9 cellular contexts compared by ENCODE assay signal in the genomic region with DNA sequence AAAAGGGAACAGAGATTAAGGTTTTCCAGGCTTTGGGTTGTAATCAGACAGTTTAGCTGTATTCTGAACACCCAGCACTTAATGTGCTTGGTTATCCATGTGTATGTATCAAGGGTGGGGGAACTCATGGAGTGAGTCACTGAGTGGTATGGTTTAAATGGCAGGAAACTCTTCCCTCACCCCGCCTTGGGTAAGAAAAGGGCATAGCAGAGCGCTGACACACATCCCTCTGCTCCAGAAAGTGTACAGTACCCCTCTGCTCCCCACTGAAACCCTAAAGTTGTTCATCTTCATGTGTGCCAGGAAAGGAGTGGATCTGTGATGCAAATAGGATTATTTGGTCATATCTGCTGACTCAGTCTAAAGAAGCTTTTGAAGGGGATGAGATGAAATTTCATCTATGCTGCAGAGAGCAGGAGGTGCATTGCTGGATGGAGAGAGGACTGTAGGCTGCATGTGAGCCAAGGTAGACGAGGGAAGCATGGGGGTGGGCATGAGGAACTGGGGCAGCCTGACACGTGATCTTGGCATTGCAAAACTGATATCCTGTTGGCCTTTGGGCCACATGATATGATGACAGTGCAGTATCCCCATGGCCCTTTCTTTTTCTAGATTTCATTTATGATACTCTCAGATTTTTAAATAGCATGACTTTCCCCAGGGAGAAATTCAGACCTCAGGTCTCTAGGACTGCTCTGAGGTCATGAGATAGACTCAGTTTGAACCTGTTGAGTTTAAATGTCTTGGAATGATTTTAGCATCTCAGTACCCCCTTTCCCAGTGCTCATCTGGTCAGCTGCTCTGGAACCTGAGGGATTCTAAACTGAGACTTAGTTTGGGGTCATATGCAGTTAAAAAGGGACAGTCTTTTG.
DNase-seq lines count a peak whose midpoint lies in the region; TF ChIP-seq lines count a peak whose summit lies in the region.
"Had no signal": no experiment of that assay in that cellular context is flagged by ENCODE, and none has a peak within 500 bp of the region (broad histone marks: within the 10 kb centered on the region; RNA-seq: fewer than 3 reads in every experiment).

No MANE protein-coding gene starts in this region.

- H3K4me1 Mint-ChIP-seq in Calu3 (ENCODE audit: low read depth, unreplicated experiment): peaks cover 34% of the 10 kb centered on the region

- peaks cover 6% of the 10 kb centered on the region for H3K36me3 Mint-ChIP-seq in Calu3 (ENCODE audit: insufficient read depth, unreplicated experiment)

- peak overlapping the region; percentile 46 for H3K4me3 Mint-ChIP-seq in Calu3 (ENCODE audit: low read depth, unreplicated experiment)
- H3K4me3 Mint-ChIP-seq: activated naive CD4-positive, alpha-beta T cell treated with anti-CD3 and anti-CD28 coated beads, Interleukin-2, amount 50 U/mL, for 24 hours had no signal

- in situ Hi-C loops in KBM-7 (cut with MboI; ENCODE audit: low pct_unique_long_range_greater_than_20kb, low sequenced_read_pairs): no loop called here
- in situ Hi-C loops in brain microvascular endothelial cell (cut with HindIII; ENCODE audit: low pct_ligation_motif_present, low sequenced_read_pairs): no loop called here

- DNase-seq in Calu3 (peak; percentile 35), KBM-7 (peak; percentile 47), brain microvascular endothelial cell (peak; percentile 91), NCI-H524 (lab: John Stamatoyannopoulos, UW) (no peak), KG1 (lab: John Stamatoyannopoulos, UW) (no peak), epidermal melanocyte (ENCODE audit: insufficient read length, low spot score) (no peak), BE2C (no peak)

- CTCF ChIA-PET in Calu3 (lab: Charles Lee): interaction anchor here (0.8 kb wide), 1 partner anchor 62 kb away, joined by 5 read pairs; no protein-coding TSS in a partner anchor

- intact Hi-C loops in Calu3 (cut with micrococcal nuclease; ENCODE audit: unreplicated experiment): no loop called here

- peak overlapping the region; percentile 97 for H3K27ac ChIP-seq in brain microvascular endothelial cell
- H3K27ac ChIP-seq in neutrophil: peak overlapping the region; percentile 93

- H3K36me3 ChIP-seq in brain microvascular endothelial cell (replicated peaks) (no peaks in the 10 kb centered on the region), neutrophil (no peaks in the 10 kb centered on the region), BE2C (no peaks in the 10 kb centered on the region)

- no peaks in the 10 kb centered on the region for H3K27me3 Mint-ChIP-seq in Calu3 (ENCODE audit: unreplicated experiment)
- H3K27me3 Mint-ChIP-seq: activated naive CD4-positive, alpha-beta T cell treated with anti-CD3 and anti-CD28 coated beads, Interleukin-2, amount 50 U/mL, for 24 hours had no signal

- peak overlapping the region; percentile 42 for H3K4me3 ChIP-seq in brain microvascular endothelial cell (ENCODE audit: low read depth, low read length)
- H3K4me3 ChIP-seq in neutrophil (ENCODE audit: low read depth in 1 of 2, low read length in 1 of 2): peak overlapping the region; percentile 29 to 34
- no peak overlapping the region for H3K4me3 ChIP-seq in BE2C (ENCODE audit: low read depth, low read length)

- H3K9me3 Mint-ChIP-seq in Calu3 (ENCODE audit: low read depth, unreplicated experiment): no peaks in the 10 kb centered on the region
- H3K9me3 Mint-ChIP-seq: activated naive CD4-positive, alpha-beta T cell treated with anti-CD3 and anti-CD28 coated beads, Interleukin-2, amount 50 U/mL, for 24 hours had no signal

- TF ChIP-seq CTCF in Calu3 (IDR thresholded peaks at IDR 0.05; ENCODE audit: unreplicated experiment) (no peak), brain microvascular endothelial cell (IDR thresholded peaks at IDR 0.05; ENCODE audit: low read depth, low read length, missing control alignments) (no peak), neutrophil (IDR thresholded peaks at IDR 0.05) (no peak), BE2C (IDR thresholded peaks at IDR 0.05; ENCODE audit: low read depth, low read length) (no peak)

- no peaks in the 10 kb centered on the region for H3K9me3 ChIP-seq in neutrophil
- H3K9me3 ChIP-seq in BE2C: no peaks in the 10 kb centered on the region

- BruUV-seq in Calu3 (replicated peaks; lab: Mats Ljungman, UMichigan): TSS peak; percentile 44

- peak overlapping the region; percentile 88 for H3K27ac Mint-ChIP-seq in Calu3 (ENCODE audit: unreplicated experiment)

- H3K27me3 ChIP-seq in brain microvascular endothelial cell (replicated peaks) (no peaks in the 10 kb centered on the region), neutrophil (no peaks in the 10 kb centered on the region), BE2C (no peaks in the 10 kb centered on the region)

- H3K4me1 ChIP-seq in neutrophil (ENCODE audit: control insufficient read depth in 1 of 2, insufficient read depth in 1 of 2, low read depth in 1 of 2, low read length in 1 of 2): peaks cover 44 to 49% of the 10 kb centered on the region in 2 experiments
- no peaks in the 10 kb centered on the region for H3K4me1 ChIP-seq in BE2C

Comparison
In these comparisons a context has a peak if more than half of its experiments do, and no peak if none do; other contexts are left out.
1. DNase-seq: peak in Calu3 (single experiment), KBM-7 (single experiment) and brain microvascular endothelial cell (single experiment); none in NCI-H524 (0 of 2), KG1 (single experiment), epidermal melanocyte (single experiment) and BE2C (single experiment).